In the genomic region with DNA sequence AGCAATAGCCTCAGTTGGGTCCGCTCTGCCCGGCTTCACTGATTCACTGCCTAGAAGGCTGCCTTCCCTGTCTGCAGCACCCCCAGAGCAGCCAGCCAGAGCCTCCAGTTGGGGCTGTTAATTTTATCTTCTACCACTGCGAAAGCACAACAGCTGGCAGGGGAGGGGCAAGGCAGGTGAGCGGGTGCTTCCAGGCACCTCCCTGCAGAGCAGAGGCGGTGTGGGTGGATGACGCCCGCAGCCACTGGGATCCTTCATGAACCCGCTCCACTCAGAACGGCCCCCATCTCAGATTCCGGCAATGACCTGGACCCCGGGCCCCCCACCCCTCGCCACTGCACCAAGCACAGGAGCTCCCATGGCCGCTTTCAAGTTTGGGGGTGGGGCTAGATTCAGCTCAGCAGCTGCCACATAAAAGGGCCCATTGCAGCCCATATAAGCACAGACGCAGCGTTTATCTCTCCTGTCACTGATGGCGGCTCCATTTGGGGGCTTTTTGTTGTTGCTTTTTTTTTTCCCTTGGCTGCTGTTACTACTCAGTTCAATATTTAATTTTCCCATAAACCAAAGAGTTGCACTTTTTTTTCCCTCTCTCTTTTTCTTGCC, we compare ENCODE assay signal across 31 cellular contexts.
DNase-seq lines count a peak whose midpoint lies in the region; ATAC-seq and TF ChIP-seq lines count a peak whose summit lies in the region.
"Had no signal": no experiment of that assay in that cellular context is flagged by ENCODE, and none has a peak within 500 bp of the region (broad histone marks: within the 10 kb centered on the region; RNA-seq: fewer than 3 reads in every experiment).

No MANE protein-coding gene starts in this region.

- no peaks in the 10 kb centered on the region for H4K20me1 ChIP-seq in GM23338 (replicated peaks; ENCODE audit: insufficient read depth)

- CTCF ChIA-PET in CD8-positive, alpha-beta T cell (lab: Charles Lee), result no interaction called here
- CTCF ChIA-PET in activated CD4-positive, alpha-beta memory T cell treated with anti-CD3 and anti-CD28 coated beads, Interleukin-2, amount 10 ng/mL, durations not matched to agents 7 days and 5 days (lab: Charles Lee), result no interaction called here

- H3K27me3 Mint-ChIP-seq in GM23338 (ENCODE audit: insufficient read depth, low read depth, poor library complexity), result peaks cover 13% of the 10 kb centered on the region
- H3K27me3 Mint-ChIP-seq in CD8-positive, alpha-beta T cell (ENCODE audit: low read depth), result peaks cover 40% of the 10 kb centered on the region
- peaks cover 1% of the 10 kb centered on the region for H3K27me3 Mint-ChIP-seq in activated CD4-positive, alpha-beta memory T cell treated with anti-CD3 and anti-CD28 coated beads, Interleukin-2, amount 10 ng/mL, durations not matched to agents 7 days and 5 days

- ATAC-seq in GM23338 (peak; percentile 41), mucosa of descending colon (peak; percentile 51), GM18498 (IDR thresholded peaks at IDR 0.05; ENCODE audit: unreplicated experiment) (no peak)
- no peak for ATAC-seq in CD8-positive, alpha-beta T cell
- ATAC-seq: activated CD4-positive, alpha-beta T cell treated with anti-CD3 and anti-CD28 coated beads for 36 hours; activated CD8-positive, alpha-beta T cell treated with anti-CD3 and anti-CD28 coated beads, Interleukin-2, amount 10 ng/mL, durations not matched to agents 7 days and 5 days; activated naive CD4-positive, alpha-beta T cell treated with anti-CD3 and anti-CD28 coated beads, Interleukin-2, amount 50 U/mL, for 72 hours; foreskin keratinocyte; left ventricle myocardium superior had no signal

- no peak overlapping the region for H3K27ac Mint-ChIP-seq in GM23338
- no peak overlapping the region for H3K27ac Mint-ChIP-seq in CD8-positive, alpha-beta T cell
- no peak overlapping the region for H3K27ac Mint-ChIP-seq in activated CD4-positive, alpha-beta memory T cell treated with anti-CD3 and anti-CD28 coated beads, Interleukin-2, amount 10 ng/mL, durations not matched to agents 7 days and 5 days
- H3K27ac Mint-ChIP-seq: activated CD4-positive, alpha-beta T cell treated with anti-CD3 and anti-CD28 coated beads for 36 hours; activated CD8-positive, alpha-beta T cell treated with anti-CD3 and anti-CD28 coated beads, Interleukin-2, amount 10 ng/mL, durations not matched to agents 7 days and 5 days; mesothelial cell of epicardium had no signal

- no peak overlapping the region for H3K4me3 ChIP-seq in GM23338
- H3K4me3 ChIP-seq in mucosa of descending colon, result no peak overlapping the region
- no peak overlapping the region for H3K4me3 ChIP-seq in CD8-positive, alpha-beta T cell (ENCODE audit: low read depth, low read length)
- H3K4me3 ChIP-seq: dorsolateral prefrontal cortex, esophagus squamous epithelium, prostate gland, sigmoid colon, tibial nerve had no signal

- H3K9me3 ChIP-seq in mucosa of descending colon, result no peaks in the 10 kb centered on the region
- no peaks in the 10 kb centered on the region for H3K9me3 ChIP-seq in CD8-positive, alpha-beta T cell (ENCODE audit: low read length)
- H3K9me3 ChIP-seq: esophagus squamous epithelium, prostate gland, sigmoid colon had no signal

- H2AFZ ChIP-seq in GM23338, result no peak overlapping the region

- peaks cover 38% of the 10 kb centered on the region for H3K4me1 ChIP-seq in GM23338 (ENCODE audit: insufficient read depth)
- no peaks in the 10 kb centered on the region for H3K4me1 ChIP-seq in mucosa of descending colon (ENCODE audit: low read depth)
- H3K4me1 ChIP-seq in CD8-positive, alpha-beta T cell (ENCODE audit: insufficient read depth, low read length), result no peaks in the 10 kb centered on the region
- H3K4me1 ChIP-seq: esophagus squamous epithelium, foreskin keratinocyte, prostate gland, sigmoid colon, tibial nerve had no signal

- H3F3A ChIP-seq in GM23338 (replicated peaks; ENCODE audit: low read depth), result peaks cover 6% of the 10 kb centered on the region

- H3K27me3 ChIP-seq in GM23338 (ENCODE audit: insufficient read depth), result no peaks in the 10 kb centered on the region
- no peaks in the 10 kb centered on the region for H3K27me3 ChIP-seq in CD8-positive, alpha-beta T cell (ENCODE audit: insufficient read depth, low read length)
- H3K27me3 ChIP-seq: foreskin keratinocyte had no signal

- no peaks in the 10 kb centered on the region for H3K9me3 Mint-ChIP-seq in GM23338
- no peaks in the 10 kb centered on the region for H3K9me3 Mint-ChIP-seq in CD8-positive, alpha-beta T cell
- H3K9me3 Mint-ChIP-seq in activated CD4-positive, alpha-beta memory T cell treated with anti-CD3 and anti-CD28 coated beads, Interleukin-2, amount 10 ng/mL, durations not matched to agents 7 days and 5 days, result no peaks in the 10 kb centered on the region
- H3K9me3 Mint-ChIP-seq: activated naive CD4-positive, alpha-beta T cell treated with anti-CD3 and anti-CD28 coated beads, Interleukin-2, amount 50 U/mL, for 72 hours; mesothelial cell of epicardium had no signal

- POLR2A ChIA-PET in CD8-positive, alpha-beta T cell (lab: Charles Lee), result no interaction called here
- POLR2A ChIA-PET in activated CD4-positive, alpha-beta memory T cell treated with anti-CD3 and anti-CD28 coated beads, Interleukin-2, amount 10 ng/mL, durations not matched to agents 7 days and 5 days (lab: Charles Lee), result no interaction called here

- H3K36me3 ChIP-seq in GM23338 (ENCODE audit: insufficient read depth), result no peaks in the 10 kb centered on the region
- no peaks in the 10 kb centered on the region for H3K36me3 ChIP-seq in mucosa of descending colon (ENCODE audit: low read depth)
- H3K36me3 ChIP-seq in CD8-positive, alpha-beta T cell (ENCODE audit: insufficient read depth, low read length), result no peaks in the 10 kb centered on the region
- H3K36me3 ChIP-seq: esophagus squamous epithelium, prostate gland, sigmoid colon, tibial nerve had no signal

- H3K9me2 ChIP-seq in GM23338 (ENCODE audit: insufficient read depth), result peaks cover 6% of the 10 kb centered on the region; the same call in 1 of the 2 replicates

- intact Hi-C loops in mucosa of descending colon (cut with DNase I, micrococcal nuclease), result no loop called here
- intact Hi-C loops in CD8-positive, alpha-beta T cell (cut with DNase I, micrococcal nuclease), result no loop called here

- DNase-seq in GM23338 (ENCODE audit: low spot score) (peak; percentile 52), NCI-H1105 treated with DMSO at 0.1 percent for 48 hours (lab: John Stamatoyannopoulos, UW) (peak; percentile 76), NCI-H524 treated with DMSO at 0.1 percent for 48 hours (lab: John Stamatoyannopoulos, UW) (peak; percentile 34), mucosa of descending colon (peak in 2 of 3 donors; percentile 36 to 43)
- DNase-seq in CD8-positive, alpha-beta T cell, result no peak
- no peak for DNase-seq in activated CD4-positive, alpha-beta memory T cell treated with anti-CD3 and anti-CD28 coated beads, Interleukin-2, amount 10 ng/mL, durations not matched to agents 7 days and 5 days
- DNase-seq: activated CD4-positive, alpha-beta T cell treated with anti-CD3 and anti-CD28 coated beads for 36 hours; activated CD8-positive, alpha-beta T cell treated with anti-CD3 and anti-CD28 coated beads, Interleukin-2, amount 10 ng/mL, durations not matched to agents 7 days and 5 days; C1 segment of cervical spinal cord; COR-L47; DMS79 treated with DMSO at 0.1 percent for 48 hours; dorsolateral prefrontal cortex; esophagus squamous epithelium; foreskin keratinocyte; GF-D8; GOT3; islet precursor cell; KG1; left ventricle myocardium superior; naive B cell; NCI-H1092 treated with DMSO at 0.1 percent for 48 hours; NCI-H2029; SIG-M5; sigmoid colon; stimulated activated CD4-positive, alpha-beta T cell treated with anti-CD3 and anti-CD28 coated beads, Interleukin-4, amount 100 ng/mL, for 1 hour had no signal

- TF ChIP-seq CTCF in GM23338 (conservative IDR thresholded peaks at IDR 0.05; ENCODE audit: low read depth in 2 of 2), result no peak
- TF ChIP-seq CTCF in mucosa of descending colon (IDR thresholded peaks at IDR 0.05), result no peak
- TF ChIP-seq CTCF in CD8-positive, alpha-beta T cell (IDR thresholded peaks at IDR 0.05), result no peak

- H3K79me2 ChIP-seq in GM23338 (replicated peaks; ENCODE audit: insufficient read depth), result no peaks in the 10 kb centered on the region

- H3K36me3 Mint-ChIP-seq in GM23338 (ENCODE audit: low read depth), result no peaks in the 10 kb centered on the region
- H3K36me3 Mint-ChIP-seq in CD8-positive, alpha-beta T cell, result no peaks in the 10 kb centered on the region
- no peaks in the 10 kb centered on the region for H3K36me3 Mint-ChIP-seq in activated CD4-positive, alpha-beta memory T cell treated with anti-CD3 and anti-CD28 coated beads, Interleukin-2, amount 10 ng/mL, durations not matched to agents 7 days and 5 days (ENCODE audit: low read depth)
- H3K36me3 Mint-ChIP-seq: activated naive CD4-positive, alpha-beta T cell treated with anti-CD3 and anti-CD28 coated beads, Interleukin-2, amount 50 U/mL, for 72 hours; mesothelial cell of epicardium had no signal

- no peak overlapping the region for H3K27ac ChIP-seq in GM23338 (ENCODE audit: low read depth)
- H3K27ac ChIP-seq in CD8-positive, alpha-beta T cell (ENCODE audit: low read depth, low read length), result no peak overlapping the region
- H3K27ac ChIP-seq: dorsolateral prefrontal cortex, esophagus squamous epithelium, foreskin keratinocyte, HL-60, prostate gland, sigmoid colon, tibial nerve had no signal

- H3K4me3 Mint-ChIP-seq in GM23338, result no peak overlapping the region
- H3K4me3 Mint-ChIP-seq in CD8-positive, alpha-beta T cell, result no peak overlapping the region
- H3K4me3 Mint-ChIP-seq in activated CD4-positive, alpha-beta memory T cell treated with anti-CD3 and anti-CD28 coated beads, Interleukin-2, amount 10 ng/mL, durations not matched to agents 7 days and 5 days, result no peak overlapping the region
- H3K4me3 Mint-ChIP-seq: activated CD4-positive, alpha-beta T cell treated with anti-CD3 and anti-CD28 coated beads for 36 hours; activated CD8-positive, alpha-beta T cell treated with anti-CD3 and anti-CD28 coated beads, Interleukin-2, amount 10 ng/mL, durations not matched to agents 7 days and 5 days; mesothelial cell of epicardium; naive B cell had no signal

- H3K4me2 ChIP-seq in GM23338, result peak overlapping the region; percentile 38; the same call in 1 of the 2 replicates

- peaks cover 44% of the 10 kb centered on the region for H3K4me1 Mint-ChIP-seq in GM23338
- no peaks in the 10 kb centered on the region for H3K4me1 Mint-ChIP-seq in CD8-positive, alpha-beta T cell (ENCODE audit: low read depth)
- H3K4me1 Mint-ChIP-seq in activated CD4-positive, alpha-beta memory T cell treated with anti-CD3 and anti-CD28 coated beads, Interleukin-2, amount 10 ng/mL, durations not matched to agents 7 days and 5 days, result no peaks in the 10 kb centered on the region
- H3K4me1 Mint-ChIP-seq: activated CD4-positive, alpha-beta T cell treated with anti-CD3 and anti-CD28 coated beads for 36 hours; mesothelial cell of epicardium; naive B cell had no signal

Comparison
In these comparisons a context has a peak if more than half of its experiments do, and no peak if none do; other contexts are left out.
1. ATAC-seq: peak in GM23338 (single experiment) and mucosa of descending colon (single experiment); none in CD8-positive, alpha-beta T cell (single experiment) and GM18498 (single experiment).
2. DNase-seq: peak in GM23338 (single experiment), NCI-H1105 treated with DMSO at 0.1 percent for 48 hours (single experiment), NCI-H524 treated with DMSO at 0.1 percent for 48 hours (single experiment) and mucosa of descending colon (2 of 3); none in CD8-positive, alpha-beta T cell (0 of 7) and activated CD4-positive, alpha-beta memory T cell treated with anti-CD3 and anti-CD28 coated beads, Interleukin-2, amount 10 ng/mL, durations not matched to agents 7 days and 5 days (single experiment).